24 cellular contexts compared by ENCODE assay signal in the genomic region with DNA sequence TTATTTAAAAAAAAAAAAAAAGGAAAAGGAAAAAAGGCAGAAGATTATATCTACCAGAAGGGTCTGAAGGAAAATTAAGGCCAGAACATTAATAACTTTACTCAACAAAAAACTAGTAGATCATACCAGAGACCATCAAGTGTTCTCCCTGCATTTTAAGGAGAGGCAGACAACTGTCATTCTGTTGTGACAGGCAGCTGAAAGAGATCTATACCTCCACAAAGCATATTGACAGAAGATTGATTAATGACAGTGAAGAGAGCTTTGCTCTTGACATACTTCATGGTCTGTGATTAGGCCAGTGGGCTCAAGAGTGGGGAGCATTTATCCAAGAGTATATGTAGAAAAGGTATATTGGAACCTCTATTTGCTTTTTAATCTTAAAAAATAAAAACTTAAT.
"Had no signal": no experiment of that assay in that cellular context is flagged by ENCODE, and none has a peak within 500 bp of the region (broad histone marks: within the 10 kb centered on the region; RNA-seq: fewer than 3 reads in every experiment).

No MANE protein-coding gene starts in this region.

- H3K4me1 ChIP-seq: colonic mucosa, gastrocnemius medialis had no signal

- DNase-seq: colonic mucosa; cortex of kidney; dermis blood vessel endothelial cell; dorsolateral prefrontal cortex; effector CD4-positive, alpha-beta T cell; effector CD8-positive, alpha-beta T cell; effector memory CD4-positive, alpha-beta T cell; effector memory CD8-positive, alpha-beta T cell; endodermal cell; erythroblast; esophagus squamous epithelium; foreskin fibroblast; foreskin keratinocyte; gastrocnemius medialis; glutamatergic neuron; head of caudate nucleus; heart left ventricle; heart right ventricle had no signal

- H3K27me3 ChIP-seq: colonic mucosa, dorsolateral prefrontal cortex, esophagus muscularis mucosa, esophagus squamous epithelium, foreskin keratinocyte, gastrocnemius medialis, gastroesophageal sphincter, heart left ventricle, heart right ventricle had no signal

- ATAC-seq: effector memory CD8-positive, alpha-beta T cell; esophagus mucosa; foreskin keratinocyte; gastrocnemius medialis; gastroesophageal sphincter; heart left ventricle; heart right ventricle had no signal

- H3K36me3 ChIP-seq: colonic mucosa, esophagus muscularis mucosa, esophagus squamous epithelium, gastrocnemius medialis, gastroesophageal sphincter, heart left ventricle, heart right ventricle had no signal

- H3K4me3 Mint-ChIP-seq: dendritic cell treated with granulocyte-macrophage colony-stimulating factor and Interleukin-4, amounts not matched to agents 40 ng/mL and 50 ng/mL, for 4 days; effector memory CD8-positive, alpha-beta T cell had no signal

- H3K4me3 ChIP-seq: colonic mucosa, coronary artery, dorsolateral prefrontal cortex, esophagus muscularis mucosa, esophagus squamous epithelium, gastrocnemius medialis, gastroesophageal sphincter, heart left ventricle, heart right ventricle had no signal

- H3K27me3 Mint-ChIP-seq: dendritic cell treated with granulocyte-macrophage colony-stimulating factor and Interleukin-4, amounts not matched to agents 40 ng/mL and 50 ng/mL, for 4 days; effector memory CD8-positive, alpha-beta T cell had no signal

- H3K27ac Mint-ChIP-seq: dendritic cell treated with granulocyte-macrophage colony-stimulating factor and Interleukin-4, amounts not matched to agents 40 ng/mL and 50 ng/mL, for 4 days; effector memory CD8-positive, alpha-beta T cell had no signal

- H3K27ac ChIP-seq: colonic mucosa, coronary artery, dorsolateral prefrontal cortex, epithelial cell of prostate, esophagus muscularis mucosa, esophagus squamous epithelium, foreskin keratinocyte, gastrocnemius medialis, gastroesophageal sphincter, heart left ventricle, heart right ventricle had no signal

- H3K9me3 ChIP-seq: colonic mucosa, gastrocnemius medialis had no signal
